8 cellular contexts compared by ENCODE assay signal in genomic region chr5:116576043-116576713, GRCh38. TPM values are rescaled to one million over a fixed set of nuclear protein-coding genes. Genes with fewer than 3 reads are reported as not detected.
DNase-seq lines count a peak whose midpoint lies in the region; ATAC-seq and TF ChIP-seq lines count a peak whose summit lies in the region.

No MANE protein-coding gene starts in this region.

- H3K9me3 ChIP-seq in Karpas-422 (ENCODE audit: low read length) (no peaks in the 10 kb centered on the region), uterus (no peaks in the 10 kb centered on the region)

- H3K4me3 ChIP-seq in Karpas-422 (ENCODE audit: low read length) (peak overlapping the region; percentile 54), fibroblast of villous mesenchyme (ENCODE audit: low read depth, low read length) (peak overlapping the region; percentile 43), uterus (peak overlapping the region; percentile 49 to 54)

- H3K9me2 ChIP-seq in Karpas-422 (replicated peaks; ENCODE audit: insufficient read depth, low read length), result no peaks in the 10 kb centered on the region

- no peaks in the 10 kb centered on the region; the same call in 1 of the 2 replicates for H4K20me1 ChIP-seq in Karpas-422 (ENCODE audit: insufficient read depth, low read depth, low read length)

- no peaks in the 10 kb centered on the region for H3K27me3 Mint-ChIP-seq in nephron (ENCODE audit: low read depth)

- H3K4me1 ChIP-seq in Karpas-422 (ENCODE audit: low read length), result peaks cover 30% of the 10 kb centered on the region
- no peaks in the 10 kb centered on the region for H3K4me1 ChIP-seq in uterus

- no peak overlapping the region for H2AFZ ChIP-seq in Karpas-422 (ENCODE audit: low read length)

- H3K9ac ChIP-seq in Karpas-422 (ENCODE audit: low read length), result peak overlapping the region; percentile 31; the same call in 1 of the 2 replicates

- no peaks in the 10 kb centered on the region for H3K79me2 ChIP-seq in Karpas-422 (ENCODE audit: low read length)

- intact Hi-C loops in uterus (cut with DNase I; ENCODE audit: low total_unique reads), result no loop called here

- peak; percentile 34 for ATAC-seq in GM21786 (IDR thresholded peaks at IDR 0.05; ENCODE audit: unreplicated experiment)

- DNase-seq in NCI-H2081 (lab: John Stamatoyannopoulos, UW) (peak; percentile 48 to 67), NCI-H2081 treated with DMSO at 0.1 percent for 48 hours (lab: John Stamatoyannopoulos, UW) (no peak), Karpas-422 (peak; percentile 87), fibroblast of villous mesenchyme (ENCODE audit: low read depth) (peak; percentile 50), uterus (peak; percentile 36 to 56)
- peak; percentile 2 for DNase-seq in activated CD8-positive, alpha-beta memory T cell treated with anti-CD3 and anti-CD28 coated beads, Interleukin-2, amount 50 U/mL, for 24 hours (ENCODE audit: extremely low read depth)

- H3K4me3 Mint-ChIP-seq in nephron, result peak overlapping the region; percentile 99

- peak overlapping the region; percentile 97 to 98 (median 97) for H3K27ac Mint-ChIP-seq in nephron

- TF ChIP-seq CTCF in fibroblast of villous mesenchyme (IDR thresholded peaks at IDR 0.05; ENCODE audit: insufficient read depth, low read depth, low read length) (peak; percentile 82), nephron (IDR thresholded peaks at IDR 0.05; ENCODE audit: unreplicated experiment in 3 of 3) (peak; percentile 85 to 90 (median 86)), uterus (IDR thresholded peaks at IDR 0.05) (peak; percentile 66 to 89 (median 82))

- peak overlapping the region; percentile 69 for H3K4me2 ChIP-seq in Karpas-422 (ENCODE audit: low read depth, low read length, poor library complexity, severe bottlenecking)

- peaks cover 11% of the 10 kb centered on the region for H3K4me1 Mint-ChIP-seq in nephron

- peaks cover 3% of the 10 kb centered on the region for H3K36me3 Mint-ChIP-seq in nephron (ENCODE audit: low read depth)

- no peak for TF ChIP-seq POLR2A in uterus (IDR thresholded peaks at IDR 0.05)

- H3K27ac ChIP-seq in Karpas-422 (ENCODE audit: low read length) (no peak overlapping the region), uterus (peak overlapping the region; percentile 67 to 83)

- no peaks in the 10 kb centered on the region for H3K27me3 ChIP-seq in Karpas-422 (ENCODE audit: low read length)
- H3K27me3 ChIP-seq in uterus, result no peaks in the 10 kb centered on the region

- no peaks in the 10 kb centered on the region for H3K9me3 Mint-ChIP-seq in nephron

- no peaks in the 10 kb centered on the region for H3K36me3 ChIP-seq in Karpas-422 (ENCODE audit: insufficient read depth, low read length)
- H3K36me3 ChIP-seq in uterus, result no peaks in the 10 kb centered on the region

RNA-seq across cellular contexts. Expression of gene SEMA6A, which starts 1.6 kb away (rescaled TPM):
- not detected in 2 replicates for total RNA-seq in Karpas-422 (2014; rRNA removed; shearing (Covaris generic); ENCODE audit: low replicate concordance)
- total RNA-seq in fibroblast of villous mesenchyme (0.97 and 2.2 TPM in 2 replicates), uterus (100 to 1,000 TPM in 1 of 4 donors, 10 to 100 TPM in 3; 22.4 to 118 (median 48.7) TPM)
